ENCODE assay signal across 1 cellular context in the genomic region with DNA sequence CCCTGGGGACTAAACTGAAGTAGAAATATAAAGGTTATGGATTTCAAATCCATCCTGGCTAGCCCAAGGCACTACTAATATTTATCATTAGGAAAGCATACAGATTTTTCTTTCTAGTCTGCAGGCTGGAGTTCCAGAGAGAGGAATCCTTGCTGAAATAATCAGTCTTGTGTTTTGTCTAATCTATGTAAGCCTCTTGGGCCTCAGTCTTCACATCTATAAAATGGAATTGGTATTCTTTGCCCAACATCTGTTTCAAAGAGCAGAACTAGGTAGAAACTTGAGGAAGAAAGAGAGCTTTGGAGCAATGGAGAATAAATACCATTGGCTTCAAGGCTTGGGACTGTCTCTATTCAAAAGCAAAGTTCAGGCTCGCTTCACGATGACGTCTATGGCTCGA.
TF ChIP-seq lines count a peak whose summit lies in the region.

No MANE protein-coding gene starts in this region.

TF ChIP-seq in K562, 482 proteins besides CTCF, POLR2A, EP300 and RAD21 (continued from another document):
- TF ChIP-seq ZNF280A (IDR thresholded peaks at IDR 0.05; ENCODE audit: low read depth, partially characterized antibody) (no peak), ZNF354B (CRISPR knock-in tag; IDR thresholded peaks at IDR 0.05) (no peak), DDX20 (tag; IDR thresholded peaks at IDR 0.05; ENCODE audit: low read depth) (no peak), NCOA4 (IDR thresholded peaks at IDR 0.05; ENCODE audit: partially characterized antibody) (no peak), NFXL1 (CRISPR knock-in tag; IDR thresholded peaks at IDR 0.05) (no peak), RBM25 (IDR thresholded peaks at IDR 0.05; ENCODE audit: low read depth, low read length, severe bottlenecking) (peak; percentile 89)
